ENCODE assay signal across 10 cellular contexts in genomic region chr3:172586447-172586846, GRCh38.
DNase-seq lines count a peak whose midpoint lies in the region; ATAC-seq, FAIRE-seq and TF ChIP-seq lines count a peak whose summit lies in the region.
"Had no signal": no experiment of that assay in that cellular context is flagged by ENCODE, and none has a peak within 500 bp of the region (broad histone marks: within the 10 kb centered on the region; RNA-seq: fewer than 3 reads in every experiment).

No MANE protein-coding gene starts in this region.

- no peak overlapping the region for H3K9ac ChIP-seq in fibroblast of lung (ENCODE audit: insufficient read depth, low read length)
- H3K9ac ChIP-seq in GM23248, result no peak overlapping the region

- H3K36me3 Mint-ChIP-seq in T-cell, result peaks cover 6% of the 10 kb centered on the region

- H3K27ac ChIP-seq in fibroblast of lung (ENCODE audit: insufficient read depth, low read length), result no peak overlapping the region
- peak overlapping the region; percentile 63 for H3K27ac ChIP-seq in psoas muscle
- H3K27ac ChIP-seq in GM23248, result no peak overlapping the region

- ATAC-seq in T-cell (replicated peaks in 1 of 4) (no peak), psoas muscle (no peak)

- H3K9me2 ChIP-seq in GM23248 (ENCODE audit: insufficient read depth), result no peaks in the 10 kb centered on the region

- H3K4me3 ChIP-seq in fibroblast of lung (replicated peaks in 1 of 4; ENCODE audit: control extremely low read depth in 1 of 4, insufficient read depth in 1 of 4, low read depth in 3 of 4, low read length in 4 of 4), result no peak overlapping the region
- no peak overlapping the region for H3K4me3 ChIP-seq in psoas muscle
- H3K4me3 ChIP-seq in GM23248, result no peak overlapping the region

- H3K4me1 ChIP-seq in fibroblast of lung (ENCODE audit: control insufficient read depth, extremely low read depth, insufficient read depth, low read length) (no peaks in the 10 kb centered on the region), psoas muscle (no peaks in the 10 kb centered on the region), GM23248 (ENCODE audit: insufficient read depth) (no peaks in the 10 kb centered on the region)

- POLR2A ChIA-PET in T-cell (lab: Charles Lee), result interaction anchor here in 1 of 2 donors (0.6 kb wide), 2 partner anchors 49 to 51 kb away, joined by 3 to 10 read pairs; no protein-coding TSS in a partner anchor

- H3K27me3 Mint-ChIP-seq in T-cell, result no peaks in the 10 kb centered on the region

- H3K79me2 ChIP-seq in fibroblast of lung (ENCODE audit: control insufficient read depth, insufficient read depth, low read length), result no peaks in the 10 kb centered on the region
- no peaks in the 10 kb centered on the region for H3K79me2 ChIP-seq in GM23248 (ENCODE audit: insufficient read depth)

- no peak for DNase-seq in GM18507 (ENCODE audit: extremely low spot score, insufficient read length, low read depth)
- no peak for DNase-seq in T-cell
- DNase-seq in fibroblast of lung (ENCODE audit: low read depth in 2 of 2), result peak in 1 of 2 donors; percentile 15
- DNase-seq in psoas muscle, result no peak
- DNase-seq in NOMO-1 treated with dmso at 0.1 percent for 144 hours (lab: John Stamatoyannopoulos, UW; ENCODE audit: unreplicated experiment), result no peak
- no peak for DNase-seq in GM23248
- no peak for DNase-seq in anterior cingulate cortex (lab: John Stamatoyannopoulos, UW)
- DNase-seq in activated gamma-delta T cell treated with Interleukin-2 at 50 U/mL for 16 hours, result no peak
- DNase-seq: amygdala, NCI-H2081 had no signal

- peak; percentile 57 for FAIRE-seq in GM18507 (lab: Jason Lieb, UNC)

- H2AFZ ChIP-seq in fibroblast of lung (ENCODE audit: low read length), result peak overlapping the region; percentile 31
- no peak overlapping the region for H2AFZ ChIP-seq in GM23248

- TF ChIP-seq CTCF in fibroblast of lung (conservative IDR thresholded peaks at IDR 0.05 in 1 of 2, IDR thresholded peaks at IDR 0.05 in 1 of 2; ENCODE audit: low read depth in 1 of 2, low read length in 2 of 2) (no peak), psoas muscle (IDR thresholded peaks at IDR 0.05) (no peak)

- peaks cover 64 to 84% (median 82%) of the 10 kb centered on the region in 3 donors for H3K4me1 Mint-ChIP-seq in T-cell

- in situ Hi-C loops in GM23248 (cut with MboI), result no loop called here

- H3K9me3 ChIP-seq in fibroblast of lung (ENCODE audit: control insufficient read depth, insufficient read depth, low read depth, low read length), result no peaks in the 10 kb centered on the region
- H3K9me3 ChIP-seq in psoas muscle, result no peaks in the 10 kb centered on the region
- H3K9me3 ChIP-seq in GM23248 (ENCODE audit: low read depth), result no peaks in the 10 kb centered on the region

- CTCF ChIA-PET in T-cell (lab: Charles Lee), result interaction anchor here in 1 of 2 donors (1.3 to 1.8 kb wide), 2 partner anchors 9 to 56 kb away, joined by 8 to 9 read pairs; no protein-coding TSS in a partner anchor

- H3K4me2 ChIP-seq in fibroblast of lung (ENCODE audit: extremely low read depth, insufficient read depth, low read length), result peak overlapping the region; percentile 40
- no peak overlapping the region for H3K4me2 ChIP-seq in GM23248 (ENCODE audit: unreplicated experiment)

- no peaks in the 10 kb centered on the region for H3F3A ChIP-seq in GM23248 (ENCODE audit: insufficient read depth)

- intact Hi-C loops in psoas muscle (cut with DNase I), result no loop called here

- H3K4me3 Mint-ChIP-seq in T-cell, result peak overlapping the region in 1 of 3 donors; percentile 16

- H3K27me3 ChIP-seq in fibroblast of lung (ENCODE audit: control insufficient read depth, insufficient read depth, low read length) (no peaks in the 10 kb centered on the region), psoas muscle (ENCODE audit: insufficient read depth in 3 of 3, low read length in 2 of 3) (no peaks in the 10 kb centered on the region), GM23248 (replicated peaks; ENCODE audit: insufficient read depth) (no peaks in the 10 kb centered on the region)

- no peaks in the 10 kb centered on the region for H4K20me1 ChIP-seq in fibroblast of lung (ENCODE audit: control insufficient read depth, extremely low read depth, insufficient read depth, low read length)
- no peaks in the 10 kb centered on the region for H4K20me1 ChIP-seq in GM23248 (ENCODE audit: insufficient read depth)

- H3K36me3 ChIP-seq in fibroblast of lung (ENCODE audit: control insufficient read depth, insufficient read depth, low read length) (no peaks in the 10 kb centered on the region), psoas muscle (ENCODE audit: insufficient read depth in 1 of 2, low read depth in 1 of 2) (no peaks in the 10 kb centered on the region), GM23248 (ENCODE audit: low read depth) (no peaks in the 10 kb centered on the region)

- H3K27ac Mint-ChIP-seq in T-cell, result peak overlapping the region; percentile 37 to 54

- peaks cover 2 to 24% (median 12%) of the 10 kb centered on the region in 3 donors for H3K9me3 Mint-ChIP-seq in T-cell
